ENCODE assay signal across 14 cellular contexts in the genomic region with DNA sequence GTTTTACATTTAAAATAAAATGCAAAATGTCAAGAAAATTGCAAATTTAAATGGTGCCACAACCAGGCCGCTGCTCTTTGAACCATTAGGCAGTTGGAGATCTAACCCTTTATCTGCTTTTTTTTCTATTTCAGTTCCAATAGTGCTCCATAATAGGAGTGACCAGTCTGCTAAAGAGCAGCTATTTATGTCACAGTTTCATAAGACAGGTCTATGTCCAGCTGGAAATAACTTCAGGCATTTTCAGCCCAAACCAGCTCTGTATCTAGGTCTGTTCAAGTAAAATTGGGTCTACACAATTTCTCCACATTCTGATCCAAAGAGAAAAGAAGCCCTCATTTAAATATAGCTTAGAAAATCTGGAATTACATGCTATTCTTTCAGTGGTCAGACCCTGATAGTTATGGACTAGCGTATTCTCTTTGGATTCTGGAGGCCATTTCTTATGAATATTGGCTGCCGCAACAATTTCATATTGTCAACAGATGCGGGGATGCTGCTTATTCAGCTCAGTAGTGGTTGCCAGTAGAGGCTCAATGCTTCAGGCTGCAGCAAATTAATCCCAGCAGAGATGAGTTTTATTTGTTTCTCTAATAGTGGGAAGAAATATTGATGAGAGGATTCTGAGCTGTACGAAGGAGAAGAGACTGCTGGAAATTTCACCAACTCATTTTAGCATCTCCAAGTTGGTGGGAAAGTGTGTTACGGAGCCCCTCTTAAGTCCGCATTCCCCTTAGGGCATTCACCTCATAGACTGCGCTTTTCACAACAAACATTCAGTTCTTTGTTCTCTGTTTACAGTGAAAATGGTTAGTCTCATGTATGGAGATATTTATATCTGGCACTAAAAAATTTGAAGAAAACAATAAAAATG.
DNase-seq lines count a peak whose midpoint lies in the region; ATAC-seq lines count a peak whose summit lies in the region.
"Had no signal": no experiment of that assay in that cellular context is flagged by ENCODE, and none has a peak within 500 bp of the region (broad histone marks: within the 10 kb centered on the region; RNA-seq: fewer than 3 reads in every experiment).

No MANE protein-coding gene starts in this region.

- H3K4me1 ChIP-seq in GM23248 (ENCODE audit: insufficient read depth) = peaks cover 44% of the 10 kb centered on the region

- in situ Hi-C loops in GM23248 (cut with MboI) = no loop called here

- no peaks in the 10 kb centered on the region for H3K9me2 ChIP-seq in GM23248 (ENCODE audit: insufficient read depth)

- peak overlapping the region; percentile 30 for H3K4me2 ChIP-seq in GM23248 (ENCODE audit: unreplicated experiment)

- peak overlapping the region; percentile 57 for H2AFZ ChIP-seq in GM23248

- DNase-seq in GM23248 = peak; percentile 58
- peak; percentile 79 for DNase-seq in cerebellar cortex (ENCODE audit: low spot score)
- no peak for DNase-seq in left ventricle myocardium superior
- no peak for DNase-seq in posterior cingulate gyrus
- no peak for DNase-seq in NK-92 (lab: John Stamatoyannopoulos, UW; ENCODE audit: unreplicated experiment)
- DNase-seq in putamen (ENCODE audit: low spot score) = no peak
- DNase-seq: activated CD8-positive, alpha-beta memory T cell treated with anti-CD3 and anti-CD28 coated beads for 24 hours; activated naive CD8-positive, alpha-beta T cell treated with anti-CD3 and anti-CD28 coated beads for 36 hours; GDM1; NCI-H226; stimulated activated CD4-positive, alpha-beta T cell treated with anti-CD3 and anti-CD28 coated beads, Interleukin-4, amount 100 ng/mL, for 4 hours; stimulated activated naive CD8-positive, alpha-beta T cell treated with anti-CD3 and anti-CD28 coated beads, Interleukin-15, Interleukin-2, amounts not matched to agents 100 U/mL and 50 U/mL, for 24 hours had no signal

- H3K4me3 ChIP-seq in GM23248 (peak overlapping the region; percentile 39), skin epidermis (no peak overlapping the region)

- H3K79me2 ChIP-seq in GM23248 (ENCODE audit: insufficient read depth) = peaks cover 15% of the 10 kb centered on the region; the same call in 1 of the 2 replicates

- peak overlapping the region; percentile 17; the same call in 1 of the 2 replicates for H3K27ac ChIP-seq in GM23248
- peak overlapping the region in 12 of 21 experiments; percentile 2 to 62 (median 38) for H3K27ac ChIP-seq in skin epidermis

- ATAC-seq in left ventricle myocardium superior = peak; percentile 92
- no peak for ATAC-seq in GM19397 (IDR thresholded peaks at IDR 0.05; ENCODE audit: unreplicated experiment)
- ATAC-seq: stimulated activated naive CD8-positive, alpha-beta T cell treated with anti-CD3 and anti-CD28 coated beads, Interleukin-15, Interleukin-2, amounts not matched to agents 100 U/mL and 50 U/mL, for 24 hours had no signal

- peak overlapping the region; percentile 28; the same call in 1 of the 2 replicates for H3K9ac ChIP-seq in GM23248

- no peaks in the 10 kb centered on the region for H3K27me3 ChIP-seq in GM23248 (replicated peaks; ENCODE audit: insufficient read depth)

- no peaks in the 10 kb centered on the region for H4K20me1 ChIP-seq in GM23248 (ENCODE audit: insufficient read depth)

- peaks cover 11% of the 10 kb centered on the region; the same call in 1 of the 2 replicates for H3F3A ChIP-seq in GM23248 (ENCODE audit: insufficient read depth)

- H3K36me3 ChIP-seq in GM23248 (ENCODE audit: low read depth) = no peaks in the 10 kb centered on the region

- WGBS in GM23248 (ENCODE audit: low coverage in 1 of 2, low lambda C conversion rate in 2 of 2, missing lambda C conversion rate in 2 of 2), 2 experiments = 38% methylated on average over 8 of the region's 8 CpGs

- H3K9me3 ChIP-seq in GM23248 (ENCODE audit: low read depth) = no peaks in the 10 kb centered on the region

- intact Hi-C loops in left ventricle myocardium superior (cut with micrococcal nuclease) = no loop called here
- intact Hi-C loops in posterior cingulate gyrus (cut with DNase I) = loop anchor here (10.0 kb wide), 1 partner anchor 134 kb away; no protein-coding TSS in a partner anchor

Comparison
In these comparisons a context has a peak if more than half of its experiments do, and no peak if none do; other contexts are left out.
1. DNase-seq: peak in GM23248 (single experiment) and cerebellar cortex (single experiment); none in left ventricle myocardium superior (single experiment), posterior cingulate gyrus (0 of 10), NK-92 (single experiment) and putamen (single experiment).